ENCODE assay signal across 1 cellular context in genomic region chr3:122358633-122359032, GRCh38.
TF ChIP-seq lines count a peak whose summit lies in the region.

No MANE protein-coding gene starts in this region.

TF ChIP-seq in K562, 482 proteins besides CTCF, POLR2A, EP300 and RAD21:
- no peak for TF ChIP-seq CEBPG (CRISPR knock-in tag; IDR thresholded peaks at IDR 0.05)
- TF ChIP-seq CEBPG (tag; conservative IDR thresholded peaks at IDR 0.05 in 1 of 2, IDR thresholded peaks at IDR 0.05 in 1 of 2): peak in 1 of 2 experiments; percentile 50; a peak in 1 of 4 replicates
- TF ChIP-seq PRDM10 (IDR thresholded peaks at IDR 0.05; ENCODE audit: partially characterized antibody): peak; percentile 36
- no peak for TF ChIP-seq TCF3 (CRISPR knock-in tag; IDR thresholded peaks at IDR 0.05)
